11 cellular contexts compared by ENCODE assay signal in genomic region chr9:110099236-110099741, GRCh38.
DNase-seq lines count a peak whose midpoint lies in the region; ATAC-seq and TF ChIP-seq lines count a peak whose summit lies in the region.
"Had no signal": no experiment of that assay in that cellular context is flagged by ENCODE, and none has a peak within 500 bp of the region (broad histone marks: within the 10 kb centered on the region; RNA-seq: fewer than 3 reads in every experiment).

No MANE protein-coding gene starts in this region.

- H3K36me3 ChIP-seq in BE2C (no peaks in the 10 kb centered on the region), lung (ENCODE audit: control insufficient read depth in 2 of 2, insufficient read depth in 2 of 2, low read length in 2 of 2) (peaks cover 3% of the 10 kb centered on the region in 2 donors), tibial artery (no peaks in the 10 kb centered on the region)

- H3K27me3 ChIP-seq in BE2C (no peaks in the 10 kb centered on the region), lung (ENCODE audit: control insufficient read depth, insufficient read depth) (no peaks in the 10 kb centered on the region), tibial artery (no peaks in the 10 kb centered on the region)

- no peak overlapping the region for H3K4me3 ChIP-seq in BE2C (ENCODE audit: low read depth, low read length)
- H3K4me3 ChIP-seq in lung = no peak overlapping the region
- no peak overlapping the region for H3K4me3 ChIP-seq in tibial artery

- no peaks in the 10 kb centered on the region; the same call in 1 of the 2 replicates for H3K4me1 ChIP-seq in BE2C
- peaks cover 13 to 60% of the 10 kb centered on the region in 2 donors for H3K4me1 ChIP-seq in lung (ENCODE audit: control insufficient read depth in 2 of 2, insufficient read depth in 2 of 2, low read length in 2 of 2)
- H3K4me1 ChIP-seq in tibial artery = peaks cover 0 to 61% (median 34%) of the 10 kb centered on the region in 4 donors

- DNase-seq in BE2C = peak; percentile 19
- peak; percentile 78 for DNase-seq in NCI-H128 (lab: John Stamatoyannopoulos, UW; ENCODE audit: unreplicated experiment)
- DNase-seq in amniotic stem cell (lab: John Stamatoyannopoulos, UW) = peak; percentile 63
- no peak for DNase-seq in lung (ENCODE audit: low spot score)
- DNase-seq in tibial artery = no peak
- DNase-seq in NCI-H510A (lab: John Stamatoyannopoulos, UW) = no peak
- DNase-seq: activated naive CD4-positive, alpha-beta T cell treated with anti-CD3 and anti-CD28 coated beads, Interleukin-2, amount 10 ng/mL, durations not matched to agents 7 days and 5 days; kidney had no signal

- H3K9me3 ChIP-seq in BE2C (no peaks in the 10 kb centered on the region; the same call in 1 of the 2 replicates), lung (ENCODE audit: control insufficient read depth in 2 of 2, insufficient read depth in 1 of 2, low read length in 1 of 2) (no peaks in the 10 kb centered on the region), tibial artery (no peaks in the 10 kb centered on the region)

- TF ChIP-seq CTCF in BE2C (IDR thresholded peaks at IDR 0.05; ENCODE audit: low read depth, low read length) (no peak), lung (IDR thresholded peaks at IDR 0.05; ENCODE audit: control extremely low read depth, extremely low read depth) (no peak), tibial artery (IDR thresholded peaks at IDR 0.05) (no peak)

- H3K27ac ChIP-seq in lung (ENCODE audit: low read depth in 1 of 2, low read length in 1 of 2) = no peak overlapping the region
- H3K27ac ChIP-seq in tibial artery = peak overlapping the region in 1 of 2 donors; percentile 10

- intact Hi-C loops in tibial artery (cut with DNase I; ENCODE audit: low total_unique reads) = no loop called here

- 48 to 52% methylated on average over 3 of the region's 3 CpGs for WGBS in lung, 2 donors

- peak; percentile 28 for ATAC-seq in lung (ENCODE audit: insufficient read depth, low FRiP score)
- ATAC-seq in HG03469 (IDR thresholded peaks at IDR 0.05; ENCODE audit: unreplicated experiment) = no peak
- no peak for ATAC-seq in HG03521 (IDR thresholded peaks at IDR 0.05; ENCODE audit: unreplicated experiment)
- ATAC-seq: HCT116 had no signal

Comparison
In these comparisons a context has a peak if more than half of its experiments do, and no peak if none do; other contexts are left out.
1. DNase-seq: peak in BE2C (single experiment), NCI-H128 (single experiment) and amniotic stem cell (single experiment); none in lung (single experiment), tibial artery (0 of 2) and NCI-H510A (single experiment).